Comparison of ENCODE assay signal across 22 cellular contexts in genomic region chr1:97119260-97119659, GRCh38.
"Had no signal": no experiment of that assay in that cellular context is flagged by ENCODE, and none has a peak within 500 bp of the region (broad histone marks: within the 10 kb centered on the region; RNA-seq: fewer than 3 reads in every experiment).

No MANE protein-coding gene starts in this region.

- H3K4me1 ChIP-seq: foreskin keratinocyte, right atrium auricular region, testis, tibial nerve, upper lobe of right lung had no signal

- H3K4me3 Mint-ChIP-seq: dendritic cell treated with granulocyte-macrophage colony-stimulating factor and Interleukin-4, amounts not matched to agents 40 ng/mL and 50 ng/mL, for 4 days; naive thymus-derived CD8-positive, alpha-beta T cell; stimulated activated naive B cell treated with anti-CD40 and anti-IgM and Interleukin-4, amounts not matched to agents 10 μg/mL and 1 μg/mL and 100 μg/mL, for 72 hours; stimulated activated naive CD8-positive, alpha-beta T cell treated with anti-CD3 and anti-CD28 coated beads, Interleukin-15, amount 100 ng/mL, for 72 hours had no signal

- H3K4me3 ChIP-seq: mucosa of descending colon, right atrium auricular region, sigmoid colon, skin epidermis, testis, tibial nerve, upper lobe of right lung, vagina had no signal

- H3K27ac ChIP-seq: foreskin keratinocyte, right atrium auricular region, sigmoid colon, skin epidermis, testis, tibial nerve, upper lobe of right lung, vagina had no signal

- H3K36me3 Mint-ChIP-seq: stimulated activated naive B cell treated with anti-CD40 and anti-IgM and Interleukin-4, amounts not matched to agents 10 μg/mL and 1 μg/mL and 100 μg/mL, for 72 hours had no signal

- H3K27ac Mint-ChIP-seq: dendritic cell treated with granulocyte-macrophage colony-stimulating factor and Interleukin-4, amounts not matched to agents 40 ng/mL and 50 ng/mL, for 4 days; naive thymus-derived CD8-positive, alpha-beta T cell; stimulated activated naive CD8-positive, alpha-beta T cell treated with anti-CD3 and anti-CD28 coated beads, Interleukin-15, amount 100 ng/mL, for 72 hours had no signal

- H3K9me3 Mint-ChIP-seq: dendritic cell treated with granulocyte-macrophage colony-stimulating factor and Interleukin-4, amounts not matched to agents 40 ng/mL and 50 ng/mL, for 4 days; naive thymus-derived CD8-positive, alpha-beta T cell; stimulated activated naive B cell treated with anti-CD40 and anti-IgM and Interleukin-4, amounts not matched to agents 10 μg/mL and 1 μg/mL and 100 μg/mL, for 72 hours; stimulated activated naive CD8-positive, alpha-beta T cell treated with anti-CD3 and anti-CD28 coated beads, Interleukin-15, amount 100 ng/mL, for 72 hours had no signal

- H3K36me3 ChIP-seq: right atrium auricular region, sigmoid colon, upper lobe of right lung, vagina had no signal

- H3K4me1 Mint-ChIP-seq: naive thymus-derived CD8-positive, alpha-beta T cell; stimulated activated naive B cell treated with anti-CD40 and anti-IgM and Interleukin-4, amounts not matched to agents 10 μg/mL and 1 μg/mL and 100 μg/mL, for 72 hours; stimulated activated naive CD8-positive, alpha-beta T cell treated with anti-CD3 and anti-CD28 coated beads, Interleukin-15, amount 100 ng/mL, for 72 hours had no signal

- H3K27me3 ChIP-seq: foreskin keratinocyte, right atrium auricular region, sigmoid colon, testis, tibial nerve, upper lobe of right lung, vagina had no signal

- H3K27me3 Mint-ChIP-seq: dendritic cell treated with granulocyte-macrophage colony-stimulating factor and Interleukin-4, amounts not matched to agents 40 ng/mL and 50 ng/mL, for 4 days; naive thymus-derived CD8-positive, alpha-beta T cell; stimulated activated naive B cell treated with anti-CD40 and anti-IgM and Interleukin-4, amounts not matched to agents 10 μg/mL and 1 μg/mL and 100 μg/mL, for 72 hours; stimulated activated naive CD8-positive, alpha-beta T cell treated with anti-CD3 and anti-CD28 coated beads, Interleukin-15, amount 100 ng/mL, for 72 hours had no signal

- DNase-seq: erythroblast; foreskin keratinocyte; head of caudate nucleus; hippocampal formation; kidney glomerular epithelial cell; mammary epithelial cell; mucosa of descending colon; naive thymus-derived CD8-positive, alpha-beta T cell; posterior cingulate gyrus; sigmoid colon; stimulated activated CD4-positive, alpha-beta T cell treated with anti-CD3 and anti-CD28 coated beads, Interleukin-2, amount 100 ng/mL, for 24 hours; stimulated activated CD4-positive, alpha-beta T cell treated with anti-CD3 and anti-CD28 coated beads, Interleukin-4, amount 100 ng/mL, for 4 hours; stimulated activated naive B cell treated with anti-CD40 and anti-IgM and Interleukin-4, amounts not matched to agents 10 μg/mL and 1 μg/mL and 100 μg/mL, for 72 hours; stimulated activated naive CD8-positive, alpha-beta T cell treated with anti-CD3 and anti-CD28 coated beads, Interleukin-15, amount 100 ng/mL, for 72 hours; testis; upper lobe of right lung had no signal

- ATAC-seq: foreskin keratinocyte; left lobe of liver; mucosa of descending colon; naive thymus-derived CD8-positive, alpha-beta T cell; stimulated activated naive B cell treated with anti-CD40 and anti-IgM and Interleukin-4, amounts not matched to agents 10 μg/mL and 1 μg/mL and 100 μg/mL, for 72 hours; stimulated activated naive CD8-positive, alpha-beta T cell treated with anti-CD3 and anti-CD28 coated beads, Interleukin-15, amount 100 ng/mL, for 72 hours; upper lobe of right lung had no signal

- H3K9me3 ChIP-seq: mucosa of descending colon, right atrium auricular region, sigmoid colon, testis, tibial nerve, upper lobe of right lung, vagina had no signal
